8 cellular contexts compared by ENCODE assay signal in the genomic region with DNA sequence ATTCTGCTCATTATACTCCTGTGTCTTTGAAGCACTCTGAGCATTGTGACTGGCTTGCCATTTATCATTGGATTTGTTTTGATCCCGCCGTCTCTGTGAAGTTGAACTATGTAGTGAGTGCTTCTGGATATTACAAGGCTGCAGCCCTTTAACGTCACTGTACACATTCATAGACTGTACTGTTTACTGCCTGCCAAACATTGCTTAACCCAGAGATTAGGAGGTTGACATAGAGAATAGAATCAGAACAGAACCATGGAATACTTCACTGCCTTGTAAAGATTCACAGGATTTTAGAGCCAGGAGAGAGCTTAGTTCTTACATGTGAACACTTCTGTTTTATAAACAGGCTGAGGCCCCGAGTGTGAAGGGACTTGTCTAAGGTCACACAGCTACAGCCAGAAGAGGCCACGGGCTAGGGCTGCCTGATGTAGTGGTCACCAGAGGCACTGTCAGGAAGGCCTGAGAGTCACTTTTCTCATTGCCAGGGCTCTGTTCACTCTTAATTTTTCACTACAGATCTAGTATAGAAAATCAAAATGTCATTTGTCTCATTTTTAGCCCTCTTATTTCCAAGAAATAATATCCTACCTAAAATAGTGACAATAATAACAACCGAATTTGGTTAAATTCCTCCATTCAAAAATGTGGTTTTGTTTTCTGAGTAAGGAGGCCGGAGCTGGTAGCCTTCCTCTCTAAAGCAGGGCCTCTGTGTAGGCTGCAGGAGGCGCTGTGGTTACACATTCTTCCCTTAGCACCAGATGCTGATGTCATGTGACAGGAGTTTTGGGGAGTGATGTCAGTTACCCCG.
A peak's percentile ranks its signal among the peaks of the same experiment; 100 is the strongest.
DNase-seq lines count a peak whose midpoint lies in the region; ATAC-seq and TF ChIP-seq lines count a peak whose summit lies in the region.

No MANE protein-coding gene starts in this region.

- H3K4me3 ChIP-seq in AG04450 (ENCODE audit: low read depth, low read length) (no peak overlapping the region), dorsolateral prefrontal cortex (peak overlapping the region in 5 of 59 donors; percentile 1 to 44 (median 14))

- DNase-seq in AG04450 (ENCODE audit: low read depth, low spot score) (peak; percentile 67), LHCN-M2 (ENCODE audit: low read depth) (peak; percentile 66), dorsolateral prefrontal cortex (peak; percentile 38 to 79 (median 70)), memory B cell (ENCODE audit: low spot score in 2 of 2) (peak; percentile 14 to 18), NCI-H1048 (lab: John Stamatoyannopoulos, UW) (no peak)
- peak; percentile 17 to 48 for DNase-seq in stimulated activated naive CD8-positive, alpha-beta T cell treated with anti-CD3 and anti-CD28 coated beads, Interleukin-15, amount 100 ng/mL, for 72 hours

- H3K27me3 ChIP-seq in AG04450 (ENCODE audit: control insufficient read depth, insufficient read depth, low read length) (no peaks in the 10 kb centered on the region), dorsolateral prefrontal cortex (no peaks in the 10 kb centered on the region)

- peaks cover 4% of the 10 kb centered on the region for H3K4me1 Mint-ChIP-seq in memory B cell
- no peaks in the 10 kb centered on the region for H3K4me1 Mint-ChIP-seq in stimulated activated naive CD8-positive, alpha-beta T cell treated with anti-CD3 and anti-CD28 coated beads, Interleukin-15, amount 100 ng/mL, for 72 hours

- TF ChIP-seq CTCF in AG04450 (IDR thresholded peaks at IDR 0.05; ENCODE audit: low read depth, low read length) (peak; percentile 92), GM12873 (IDR thresholded peaks at IDR 0.05; ENCODE audit: insufficient read depth, low read depth, low read length, missing control alignments) (peak; percentile 67), VCaP (conservative IDR thresholded peaks at IDR 0.05) (peak; percentile 76), dorsolateral prefrontal cortex (IDR thresholded peaks at IDR 0.05 in 54 of 56, conservative IDR thresholded peaks at IDR 0.05 in 2 of 56; ENCODE audit: low read depth in 1 of 56, partially characterized antibody in 56 of 56) (peak; percentile 53 to 97 (median 84))

- H3K27ac Mint-ChIP-seq in memory B cell: peak overlapping the region; percentile 62
- H3K27ac Mint-ChIP-seq in stimulated activated naive CD8-positive, alpha-beta T cell treated with anti-CD3 and anti-CD28 coated beads, Interleukin-15, amount 100 ng/mL, for 72 hours: no peak overlapping the region

- peak overlapping the region; percentile 83 for H3K27ac ChIP-seq in AG04450 (ENCODE audit: low read depth, low read length)
- H3K27ac ChIP-seq in VCaP: no peak overlapping the region
- peak overlapping the region in 11 of 59 donors; percentile 1 to 57 (median 47) for H3K27ac ChIP-seq in dorsolateral prefrontal cortex

- peaks cover 56% of the 10 kb centered on the region for H3K36me3 Mint-ChIP-seq in memory B cell

- CTCF ChIA-PET in AG04450 (lab: Charles Lee): interaction anchor here (0.7 to 1.9 kb wide), 10 partner anchors 9 to 143 kb away, joined by 3 to 11 read pairs (median 4); no protein-coding TSS in a partner anchor

- H3K9me3 ChIP-seq in AG04450 (ENCODE audit: control insufficient read depth, insufficient read depth, low read length): no peaks in the 10 kb centered on the region

- POLR2A ChIA-PET in AG04450 (lab: Yijun Ruan, JAX): interaction anchor here (0.5 to 1.4 kb wide), 6 partner anchors 10 to 384 kb away, joined by 3 to 5 read pairs (median 4); no protein-coding TSS in a partner anchor

- H3K9me3 Mint-ChIP-seq in memory B cell: no peaks in the 10 kb centered on the region
- no peaks in the 10 kb centered on the region for H3K9me3 Mint-ChIP-seq in stimulated activated naive CD8-positive, alpha-beta T cell treated with anti-CD3 and anti-CD28 coated beads, Interleukin-15, amount 100 ng/mL, for 72 hours

- intact Hi-C loops in dorsolateral prefrontal cortex (cut with DNase I): loop anchor here (2.0 to 5.0 kb wide), 4 partner anchors 54 to 143 kb away; partner anchors contain the start of gene HS6ST1 (in 1 of the 2)

- no peak overlapping the region for H3K4me3 Mint-ChIP-seq in memory B cell
- no peak overlapping the region for H3K4me3 Mint-ChIP-seq in stimulated activated naive CD8-positive, alpha-beta T cell treated with anti-CD3 and anti-CD28 coated beads, Interleukin-15, amount 100 ng/mL, for 72 hours

- no peaks in the 10 kb centered on the region for H3K27me3 Mint-ChIP-seq in memory B cell
- H3K27me3 Mint-ChIP-seq in stimulated activated naive CD8-positive, alpha-beta T cell treated with anti-CD3 and anti-CD28 coated beads, Interleukin-15, amount 100 ng/mL, for 72 hours: no peaks in the 10 kb centered on the region

- peak; percentile 84 for ATAC-seq in memory B cell (ENCODE audit: low read depth)
- peak; percentile 85 for ATAC-seq in stimulated activated naive CD8-positive, alpha-beta T cell treated with anti-CD3 and anti-CD28 coated beads, Interleukin-15, amount 100 ng/mL, for 72 hours
